In the genomic region with DNA sequence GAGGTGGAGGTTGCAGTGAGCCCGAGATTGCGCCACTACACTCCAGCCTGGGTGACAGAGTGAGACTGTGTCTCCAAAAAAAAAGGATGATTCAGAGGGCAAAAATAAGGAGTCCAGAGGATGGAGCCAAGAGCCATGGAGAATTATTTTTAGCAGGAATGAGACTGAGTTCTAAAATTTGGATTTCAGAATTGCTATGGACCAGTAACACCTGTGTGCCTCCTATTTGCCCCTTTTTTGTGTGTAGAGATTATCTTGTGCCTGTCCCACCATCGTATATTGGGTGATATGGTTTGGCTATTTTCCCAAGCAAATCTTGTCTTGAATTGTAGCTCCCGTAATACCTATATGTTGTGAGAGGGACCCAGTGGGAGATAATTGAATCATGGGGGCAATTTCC, we compare ENCODE assay signal across 27 cellular contexts.
"Had no signal": no experiment of that assay in that cellular context is flagged by ENCODE, and none has a peak within 500 bp of the region (broad histone marks: within the 10 kb centered on the region; RNA-seq: fewer than 3 reads in every experiment).

No MANE protein-coding gene starts in this region.

- H3K9me3 ChIP-seq: colonic mucosa, gastrocnemius medialis had no signal

- ATAC-seq: effector memory CD8-positive, alpha-beta T cell; esophagus mucosa; foreskin keratinocyte; gastrocnemius medialis; gastroesophageal sphincter; heart left ventricle; heart right ventricle had no signal

- H3K4me3 ChIP-seq: colonic mucosa, coronary artery, dorsolateral prefrontal cortex, esophagus squamous epithelium, gastrocnemius medialis, gastroesophageal sphincter, heart left ventricle, heart right ventricle had no signal

- H3K27me3 ChIP-seq: colonic mucosa, dorsolateral prefrontal cortex, esophagus squamous epithelium, gastrocnemius medialis, gastroesophageal sphincter, heart left ventricle, heart right ventricle had no signal

- H3K36me3 ChIP-seq: colonic mucosa, esophagus squamous epithelium, gastrocnemius medialis, gastroesophageal sphincter, heart left ventricle, heart right ventricle had no signal

- DNase-seq: colonic mucosa; cortex of kidney; dermis blood vessel endothelial cell; dorsolateral prefrontal cortex; effector CD4-positive, alpha-beta T cell; effector CD8-positive, alpha-beta T cell; effector memory CD4-positive, alpha-beta T cell; effector memory CD8-positive, alpha-beta T cell; erythroblast; esophagus squamous epithelium; foreskin fibroblast; foreskin keratinocyte; foreskin melanocyte; gastrocnemius medialis; glutamatergic neuron; head of caudate nucleus; heart left ventricle; heart right ventricle had no signal

- H3K27ac ChIP-seq: colonic mucosa, coronary artery, dorsolateral prefrontal cortex, epithelial cell of prostate, esophagus squamous epithelium, foreskin keratinocyte, gastrocnemius medialis, gastroesophageal sphincter, heart left ventricle, heart right ventricle had no signal

- H3K27ac Mint-ChIP-seq: dendritic cell treated with granulocyte-macrophage colony-stimulating factor and Interleukin-4, amounts not matched to agents 40 ng/mL and 50 ng/mL, for 4 days; effector memory CD8-positive, alpha-beta T cell had no signal

- H3K4me1 ChIP-seq: colonic mucosa, esophagus squamous epithelium, foreskin keratinocyte, gastrocnemius medialis, gastroesophageal sphincter, heart left ventricle, heart right ventricle had no signal

- FAIRE-seq: colon, endometrium, endothelial cell of umbilical vein, frontal cortex had no signal

- H3K4me3 Mint-ChIP-seq: dendritic cell treated with granulocyte-macrophage colony-stimulating factor and Interleukin-4, amounts not matched to agents 40 ng/mL and 50 ng/mL, for 4 days; effector memory CD8-positive, alpha-beta T cell had no signal
